18 cellular contexts compared by ENCODE assay signal in the genomic region with DNA sequence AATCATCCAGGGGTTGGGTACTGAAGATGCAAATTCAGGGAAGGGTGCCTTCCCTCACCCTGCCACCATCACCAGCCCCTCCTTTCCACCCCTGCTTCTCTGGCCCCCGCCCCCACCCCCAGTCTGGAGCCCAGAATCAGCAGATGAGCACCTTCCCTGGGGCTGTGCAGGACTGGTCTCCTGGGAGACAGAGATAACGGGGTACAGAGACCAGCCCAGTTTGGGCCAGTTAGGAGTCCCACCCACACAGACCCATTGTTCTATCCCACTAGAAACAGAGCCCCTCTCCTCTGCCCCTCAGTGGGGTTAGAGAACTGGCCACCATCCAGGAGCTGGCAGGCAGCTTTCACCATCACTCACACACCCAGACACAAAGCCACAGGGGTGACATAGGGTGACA.
A peak's percentile ranks its signal among the peaks of the same experiment; 100 is the strongest.
DNase-seq lines count a peak whose midpoint lies in the region; ATAC-seq, FAIRE-seq and TF ChIP-seq lines count a peak whose summit lies in the region.
"Had no signal": no experiment of that assay in that cellular context is flagged by ENCODE, and none has a peak within 500 bp of the region (broad histone marks: within the 10 kb centered on the region; RNA-seq: fewer than 3 reads in every experiment).

No MANE protein-coding gene starts in this region.

- no peak for TF ChIP-seq CTCF in GM20000 (IDR thresholded peaks at IDR 0.05; ENCODE audit: extremely low read depth, missing control alignments)

- no peak for FAIRE-seq in urothelium cell line (lab: Jason Lieb, UNC)

- no peak for TF ChIP-seq POLR2A in erythroblast (IDR thresholded peaks at IDR 0.05; ENCODE audit: low read length)

- peak; percentile 70 for DNase-seq in COLO668 (lab: John Stamatoyannopoulos, UW; ENCODE audit: unreplicated experiment)
- DNase-seq in GM20000 (ENCODE audit: low spot score), result peak; percentile 24
- peak; percentile 78 for DNase-seq in NCI-H510A treated with DMSO at 0.1 percent for 48 hours (lab: John Stamatoyannopoulos, UW)
- DNase-seq in erythroblast (lab: John Stamatoyannopoulos, UW), result peak; percentile 28 to 57
- DNase-seq in urothelium cell line (ENCODE audit: low spot score), result no peak
- DNase-seq: activated CD4-positive, alpha-beta T cell treated with anti-CD3 and anti-CD28 coated beads for 48 hours; activated CD8-positive, alpha-beta memory T cell treated with anti-CD3 and anti-CD28 coated beads, Interleukin-2, amount 10 ng/mL, durations not matched to agents 7 days and 5 days; aorta; caudate nucleus; dermis blood vessel endothelial cell; KBM-7; lower lobe of right lung; substantia nigra; T-cell; uterus had no signal

- ATAC-seq in HG02973 (IDR thresholded peaks at IDR 0.05; ENCODE audit: unreplicated experiment), result no peak
- no peak for ATAC-seq in HG03432 (IDR thresholded peaks at IDR 0.05; ENCODE audit: unreplicated experiment)
- ATAC-seq: activated CD8-positive, alpha-beta memory T cell treated with anti-CD3 and anti-CD28 coated beads, Interleukin-2, amount 10 ng/mL, durations not matched to agents 7 days and 5 days; activated naive CD4-positive, alpha-beta T cell treated with anti-CD3 and anti-CD28 coated beads, Interleukin-2, amount 50 U/mL, for 72 hours; lower lobe of right lung; T-cell had no signal
